In the genomic region with DNA sequence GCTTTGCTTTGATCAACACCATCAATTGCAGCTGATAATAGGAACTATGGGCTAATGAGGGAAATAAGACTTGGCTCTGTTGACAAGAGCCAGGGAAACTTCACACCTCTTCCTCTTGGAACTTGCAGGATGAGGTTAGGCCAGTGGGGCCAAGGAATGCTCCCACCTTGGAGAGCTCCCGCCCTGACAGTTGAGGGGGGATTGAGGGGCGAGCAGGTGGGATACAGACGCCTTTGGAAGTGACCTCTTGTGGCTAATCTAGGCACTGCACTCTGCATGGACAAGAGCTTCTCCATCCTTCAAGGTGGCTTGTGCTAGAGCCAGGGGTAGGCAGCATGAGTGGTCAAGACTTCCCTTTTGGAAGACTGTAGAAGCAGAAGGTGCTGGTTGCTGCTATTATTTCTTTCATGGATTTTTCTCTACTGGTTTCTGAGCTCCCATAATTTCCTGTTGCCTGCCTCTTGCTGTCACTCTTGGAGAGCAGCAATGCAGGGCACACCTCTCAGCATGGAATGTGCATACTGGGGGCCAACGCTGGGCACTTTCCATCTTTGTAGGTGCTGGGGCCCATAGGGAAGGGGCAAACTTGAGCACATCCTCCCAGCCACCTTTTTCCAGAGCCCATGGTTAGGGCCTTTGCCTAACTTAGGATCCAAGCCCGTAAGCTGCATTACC, we compare ENCODE assay signal across 8 cellular contexts. TPM values are rescaled to one million over a fixed set of nuclear protein-coding genes. Genes with fewer than 3 reads are reported as not detected.
DNase-seq lines count a peak whose midpoint lies in the region; ATAC-seq, FAIRE-seq and TF ChIP-seq lines count a peak whose summit lies in the region.

No MANE protein-coding gene starts in this region.

- FAIRE-seq in small intestine (lab: Jason Lieb, UNC) = no peak

- WGBS in heart left ventricle, 4 donors = 28 to 38% (median 31%) methylated on average over 5 of the region's 5 CpGs
- WGBS in small intestine, 3 donors = 29 to 34% (median 31%) methylated on average over 5 of the region's 5 CpGs

- H3K36me3 ChIP-seq in heart left ventricle = no peaks in the 10 kb centered on the region
- no peaks in the 10 kb centered on the region for H3K36me3 ChIP-seq in small intestine (ENCODE audit: control insufficient read depth in 2 of 2, insufficient read depth in 2 of 2, low read length in 2 of 2)

- no peak overlapping the region for H3K4me3 ChIP-seq in heart left ventricle
- no peak overlapping the region for H3K4me3 ChIP-seq in small intestine (ENCODE audit: low read depth in 1 of 2, low read length in 2 of 2)

- H3K4me3 Mint-ChIP-seq in activated T-cell treated with anti-CD3 and anti-CD28 coated beads, Interleukin-2, amount 50 U/mL, for 4 hours = no peak overlapping the region

- TF ChIP-seq CTCF in heart left ventricle (IDR thresholded peaks at IDR 0.05) = peak; percentile 74 to 91 (median 81)

- H3K36me3 Mint-ChIP-seq in activated T-cell treated with anti-CD3 and anti-CD28 coated beads, Interleukin-2, amount 50 U/mL, for 4 hours (ENCODE audit: insufficient read depth) = no peaks in the 10 kb centered on the region

- H3K4me1 Mint-ChIP-seq in activated T-cell treated with anti-CD3 and anti-CD28 coated beads, Interleukin-2, amount 50 U/mL, for 4 hours (ENCODE audit: low read depth) = peaks cover 2% of the 10 kb centered on the region

- TF ChIP-seq POLR2A in heart left ventricle (IDR thresholded peaks at IDR 0.05) = no peak

- no peaks in the 10 kb centered on the region for H3K9me3 Mint-ChIP-seq in activated T-cell treated with anti-CD3 and anti-CD28 coated beads, Interleukin-2, amount 50 U/mL, for 4 hours

- H3K27ac ChIP-seq in heart left ventricle (peak overlapping the region in 4 of 12 donors; percentile 6 to 98 (median 76)), small intestine (ENCODE audit: low read depth in 1 of 2, low read length in 1 of 2) (peak overlapping the region in 1 of 2 donors; percentile 65)

- H3K27me3 Mint-ChIP-seq in activated T-cell treated with anti-CD3 and anti-CD28 coated beads, Interleukin-2, amount 50 U/mL, for 4 hours (ENCODE audit: low read depth) = no peaks in the 10 kb centered on the region

- DNase-seq in heart left ventricle (peak in 4 of 5 donors; percentile 52 to 53 (median 53)), Right ventricle myocardium inferior (ENCODE audit: missing footprints) (no peak), NCI-H524 (lab: John Stamatoyannopoulos, UW) (peak; percentile 63 to 86), germinal center (ENCODE audit: low spot score) (peak; percentile 61), small intestine (peak; percentile 38), posterior vena cava (ENCODE audit: low spot score) (no peak)
- DNase-seq in activated T-cell treated with anti-CD3 and anti-CD28 coated beads, Interleukin-2, amount 50 U/mL, for 4 hours = peak; percentile 28

- H3K27me3 ChIP-seq in heart left ventricle = no peaks in the 10 kb centered on the region
- no peaks in the 10 kb centered on the region for H3K27me3 ChIP-seq in small intestine (ENCODE audit: control insufficient read depth in 2 of 2, insufficient read depth in 2 of 2, low read length in 2 of 2)

- intact Hi-C loops in heart left ventricle (cut with DNase I) (loop anchor here in 7 of 10 donors (2.0 to 10.0 kb wide), 6 partner anchors 56 to 619 kb away; a partner anchor contains a TSS), Right ventricle myocardium inferior (cut with DNase I) (loop anchor here (2.0 to 5.0 kb wide), 3 partner anchors 225 to 616 kb away; a partner anchor contains a TSS), posterior vena cava (cut with DNase I) (loop anchor here in 1 of 2 donors (5.0 kb wide), 1 partner anchor 46 kb away; no protein-coding TSS in a partner anchor)

- H3K9me3 ChIP-seq in heart left ventricle (no peaks in the 10 kb centered on the region), small intestine (ENCODE audit: control insufficient read depth, low read depth) (no peaks in the 10 kb centered on the region)

- ATAC-seq in heart left ventricle (no peak), Right ventricle myocardium inferior (no peak), HG02571 (IDR thresholded peaks at IDR 0.05; ENCODE audit: unreplicated experiment) (no peak)
- ATAC-seq in activated T-cell treated with anti-CD3 and anti-CD28 coated beads, Interleukin-2, amount 50 U/mL, for 4 hours = no peak

- H3K4me1 ChIP-seq in heart left ventricle = peaks cover 0 to 27% (median 6%) of the 10 kb centered on the region in 12 donors
- H3K4me1 ChIP-seq in small intestine (ENCODE audit: control insufficient read depth in 2 of 2, insufficient read depth in 1 of 2, low read depth in 1 of 2, low read length in 1 of 2) = peaks cover 0 to 2% of the 10 kb centered on the region in 2 donors

RNA-seq across cellular contexts. Expression of a gene that starts 2.3 kb away (rescaled TPM):
- total RNA-seq in heart left ventricle (10 to 100 TPM; 13.3 to 31.2 (median 21.5) TPM), Right ventricle myocardium inferior (18.3 TPM), posterior vena cava (10 to 100 TPM; 26.7 to 32.3 TPM)
- polyA plus RNA-seq in heart left ventricle (10 to 100 TPM in 1 of 2 donors, 1 to 10 TPM in 1; 8.2 to 10.4 TPM), small intestine (10 to 100 TPM in 2 of 3 donors, 1 to 10 TPM in 1; 6.5 to 15.2 (median 15.0) TPM)
- total RNA-seq in activated T-cell treated with anti-CD3 and anti-CD28 coated beads, Interleukin-2, amount 50 U/mL, for 4 hours = 10 to 100 TPM; 45.2 to 48.6 (median 47.8) TPM

RNA-seq across cellular contexts. Expression of a gene that starts 50.7 kb away (rescaled TPM):
- 1 to 10 TPM; 2.2 to 4.8 (median 2.6) TPM for total RNA-seq in heart left ventricle
- 1 to 10 TPM; 3.6 to 6.3 TPM for polyA plus RNA-seq in heart left ventricle
- total RNA-seq in Right ventricle myocardium inferior = 3.0 TPM
- 10 to 100 TPM; 20.7 to 24.5 (median 21.8) TPM for total RNA-seq in activated T-cell treated with anti-CD3 and anti-CD28 coated beads, Interleukin-2, amount 50 U/mL, for 4 hours
- polyA plus RNA-seq in small intestine = 10 to 100 TPM in 1 of 3 donors, 1 to 10 TPM in 2; 7.3 to 11.3 (median 7.6) TPM
- total RNA-seq in posterior vena cava = 1 to 10 TPM; 3.7 to 4.0 TPM

RNA-seq across cellular contexts. Expression of a gene that starts 52.3 kb away (rescaled TPM):
- total RNA-seq in heart left ventricle (under 1 TPM in 1 of 9 donors, not detected in 8; 0.25 TPM), Right ventricle myocardium inferior (not detected), posterior vena cava (not detected)
- polyA plus RNA-seq in heart left ventricle (not detected), small intestine (1 to 10 TPM in 1 of 3 donors, not detected in 2; 1.1 TPM)
- not detected for total RNA-seq in activated T-cell treated with anti-CD3 and anti-CD28 coated beads, Interleukin-2, amount 50 U/mL, for 4 hours

RNA-seq across cellular contexts. Expression of a gene that starts 56.0 kb away (rescaled TPM):
- total RNA-seq in heart left ventricle (100 to 1,000 TPM in 3 of 9 donors, 10 to 100 TPM in 6; 81.1 to 139 (median 95.2) TPM), Right ventricle myocardium inferior (118 TPM), posterior vena cava (100 to 1,000 TPM in 1 of 2 donors, 10 to 100 TPM in 1; 99.0 to 101 TPM)
- polyA plus RNA-seq in heart left ventricle (10 to 100 TPM; 52.7 to 68.5 TPM), small intestine (10 to 100 TPM; 19.9 to 48.7 (median 24.9) TPM)
- total RNA-seq in activated T-cell treated with anti-CD3 and anti-CD28 coated beads, Interleukin-2, amount 50 U/mL, for 4 hours = 10 to 100 TPM; 48.3 to 62.9 (median 59.3) TPM

Comparison
In these comparisons a context has a peak if more than half of its experiments do, and no peak if none do; other contexts are left out.
1. DNase-seq: peak in heart left ventricle (4 of 5), NCI-H524 (2 of 2), activated T-cell treated with anti-CD3 and anti-CD28 coated beads, Interleukin-2, amount 50 U/mL, for 4 hours (single experiment), germinal center (single experiment) and small intestine (single experiment); none in Right ventricle myocardium inferior (single experiment) and posterior vena cava (single experiment).